21 cellular contexts compared by ENCODE assay signal in the genomic region with DNA sequence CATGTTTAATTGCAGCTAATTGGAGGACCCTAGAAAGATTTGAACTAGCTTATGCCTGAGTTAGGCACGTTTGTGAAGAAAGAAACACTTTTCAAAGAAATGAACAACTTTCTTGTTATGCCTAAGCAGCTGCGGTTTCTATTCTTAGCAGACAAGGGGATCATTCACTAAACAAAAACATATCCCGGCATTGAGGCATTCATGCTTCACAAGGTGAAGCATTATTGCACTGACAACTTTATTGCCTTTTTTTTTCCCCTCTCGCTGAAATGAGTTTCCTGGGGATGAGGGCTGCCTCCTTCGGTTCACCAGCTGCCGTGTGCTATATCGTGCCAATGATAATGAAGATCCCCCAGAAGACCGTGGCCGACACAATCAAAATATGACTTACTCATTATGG.
"Had no signal": no experiment of that assay in that cellular context is flagged by ENCODE, and none has a peak within 500 bp of the region (broad histone marks: within the 10 kb centered on the region; RNA-seq: fewer than 3 reads in every experiment).

No MANE protein-coding gene starts in this region.

- H3K9me3 Mint-ChIP-seq: activated naive CD8-positive, alpha-beta T cell treated with anti-CD3 and anti-CD28 coated beads, Interleukin-2, amount 10 ng/mL, durations not matched to agents 7 days and 5 days had no signal

- H3K27me3 Mint-ChIP-seq: activated naive CD8-positive, alpha-beta T cell treated with anti-CD3 and anti-CD28 coated beads, Interleukin-2, amount 10 ng/mL, durations not matched to agents 7 days and 5 days; stimulated activated naive B cell treated with anti-CD40 and anti-IgM and Interleukin-4, amounts not matched to agents 10 μg/mL and 1 μg/mL and 100 μg/mL, for 72 hours had no signal

- H3K36me3 Mint-ChIP-seq: activated naive CD8-positive, alpha-beta T cell treated with anti-CD3 and anti-CD28 coated beads, Interleukin-2, amount 10 ng/mL, durations not matched to agents 7 days and 5 days; natural killer cell; stimulated activated naive B cell treated with anti-CD40 and anti-IgM and Interleukin-4, amounts not matched to agents 10 μg/mL and 1 μg/mL and 100 μg/mL, for 72 hours had no signal

- H3K27ac ChIP-seq: breast epithelium, gastroesophageal sphincter, left ventricle myocardium inferior, transverse colon had no signal

- H3K27ac Mint-ChIP-seq: activated naive CD8-positive, alpha-beta T cell treated with anti-CD3 and anti-CD28 coated beads, Interleukin-2, amount 10 ng/mL, durations not matched to agents 7 days and 5 days; natural killer cell; stimulated activated naive B cell treated with anti-CD40 and anti-IgM and Interleukin-4, amounts not matched to agents 10 μg/mL and 1 μg/mL and 100 μg/mL, for 72 hours had no signal

- ATAC-seq: activated CD4-positive, CD25-positive, alpha-beta regulatory T cell treated with anti-CD3 and anti-CD28 coated beads, Interleukin-2, amount 50 U/mL, for 24 hours; gastroesophageal sphincter; natural killer cell; stimulated activated naive B cell treated with anti-CD40 and anti-IgM and Interleukin-4, amounts not matched to agents 10 μg/mL and 1 μg/mL and 100 μg/mL, for 72 hours had no signal

- DNase-seq: activated CD4-positive, alpha-beta T cell treated with anti-CD3 and anti-CD28 coated beads, Interleukin-2, amount 50 U/mL, for 4 hours; activated naive CD4-positive, alpha-beta T cell; activated naive CD8-positive, alpha-beta T cell treated with anti-CD3 and anti-CD28 coated beads, Interleukin-2, amount 10 ng/mL, durations not matched to agents 7 days and 5 days; activated T-cell treated with anti-CD3 and anti-CD28 coated beads for 4 hours; anterior cingulate cortex; erythroblast; islet precursor cell; left ventricle myocardium inferior; mesenchymal stem cell; natural killer cell; SK-N-SH; stimulated activated CD4-positive, alpha-beta T cell treated with anti-CD3 and anti-CD28 coated beads, Interleukin-15, amount 100 ng/mL, for 24 hours; stimulated activated CD4-positive, alpha-beta T cell treated with anti-CD3 and anti-CD28 coated beads, Interleukin-4, amount 100 ng/mL, for 1 hour; stimulated activated naive B cell treated with anti-CD40 and anti-IgM and Interleukin-4, amounts not matched to agents 10 μg/mL and 1 μg/mL and 100 μg/mL, for 72 hours; substantia nigra; T-helper 1 cell; T1000; transverse colon had no signal

- H3K4me3 Mint-ChIP-seq: activated naive CD8-positive, alpha-beta T cell treated with anti-CD3 and anti-CD28 coated beads, Interleukin-2, amount 10 ng/mL, durations not matched to agents 7 days and 5 days; natural killer cell; stimulated activated naive B cell treated with anti-CD40 and anti-IgM and Interleukin-4, amounts not matched to agents 10 μg/mL and 1 μg/mL and 100 μg/mL, for 72 hours had no signal

- H3K4me1 Mint-ChIP-seq: activated naive CD8-positive, alpha-beta T cell treated with anti-CD3 and anti-CD28 coated beads, Interleukin-2, amount 10 ng/mL, durations not matched to agents 7 days and 5 days; natural killer cell; stimulated activated naive B cell treated with anti-CD40 and anti-IgM and Interleukin-4, amounts not matched to agents 10 μg/mL and 1 μg/mL and 100 μg/mL, for 72 hours had no signal
